In genomic region chr11:20042025-20042639, GRCh38 we compare ENCODE assay signal across 1 cellular context.
TF ChIP-seq lines count a peak whose summit lies in the region.

No MANE protein-coding gene starts in this region.

TF ChIP-seq in SK-N-SH treated with all-trans-retinoic acid at 6 μM for 48 hours, 23 proteins besides CTCF, POLR2A, EP300 and RAD21 (continued from another document):
- TF ChIP-seq TSHZ2 (CRISPR knock-in tag; IDR thresholded peaks at IDR 0.05) (no peak), GLIS3 (CRISPR knock-in tag; IDR thresholded peaks at IDR 0.05) (no peak), CSDC2 (CRISPR knock-in tag; IDR thresholded peaks at IDR 0.05) (no peak)
